8 cellular contexts compared by ENCODE assay signal in genomic region chr12:5083955-5084849, GRCh38. TPM values are rescaled to one million over a fixed set of nuclear protein-coding genes. Genes with fewer than 3 reads are reported as not detected.
DNase-seq lines count a peak whose midpoint lies in the region; ATAC-seq and TF ChIP-seq lines count a peak whose summit lies in the region.

No MANE protein-coding gene starts in this region.

- H3K79me1 ChIP-seq in neuronal stem cell (ENCODE audit: low read depth, low read length), result no peaks in the 10 kb centered on the region

- H3K27me3 Mint-ChIP-seq in stimulated activated memory B cell treated with anti-CD40 and anti-IgM and Interleukin-4, amounts not matched to agents 10 μg/mL and 1 μg/mL and 100 μg/mL, for 72 hours, result no peaks in the 10 kb centered on the region

- H3K79me2 ChIP-seq in KMS-11 (ENCODE audit: insufficient read depth, low read depth) (no peaks in the 10 kb centered on the region), fibroblast of lung (ENCODE audit: control insufficient read depth, insufficient read depth, low read length) (no peaks in the 10 kb centered on the region)

- H3K4me3 Mint-ChIP-seq in stimulated activated memory B cell treated with anti-CD40 and anti-IgM and Interleukin-4, amounts not matched to agents 10 μg/mL and 1 μg/mL and 100 μg/mL, for 72 hours, result no peak overlapping the region

- no peak overlapping the region for H2BK15ac ChIP-seq in neuronal stem cell (ENCODE audit: low read length)

- H3K4me1 ChIP-seq in KMS-11 (ENCODE audit: low read depth, poor library complexity, severe bottlenecking) (no peaks in the 10 kb centered on the region), fibroblast of lung (ENCODE audit: control insufficient read depth, extremely low read depth, insufficient read depth, low read length) (peaks cover 28% of the 10 kb centered on the region), neuronal stem cell (ENCODE audit: control insufficient read depth in 2 of 2, insufficient read depth in 1 of 2, low read depth in 1 of 2, low read length in 2 of 2) (peaks cover 0 to 4% of the 10 kb centered on the region in 2 donors)

- POLR2A ChIA-PET in RWPE1 (lab: Yijun Ruan, JAX; ENCODE audit: low non-redundant PET), result no interaction called here

- no CpG with 5 or more reads among the region's 11 CpGs for WGBS in neuronal stem cell (ENCODE audit: extremely low coverage in 2 of 2, insufficient read length in 2 of 2, insufficient replicate concordance in 1 of 2), 2 donors

- H3K36me3 ChIP-seq in KMS-11 (ENCODE audit: insufficient read depth) (no peaks in the 10 kb centered on the region), fibroblast of lung (ENCODE audit: control insufficient read depth, insufficient read depth, low read length) (no peaks in the 10 kb centered on the region), neuronal stem cell (replicated peaks in 1 of 2; ENCODE audit: control insufficient read depth in 2 of 2, insufficient read depth in 2 of 2, low read length in 2 of 2) (no peaks in the 10 kb centered on the region)

- H3K23ac ChIP-seq in neuronal stem cell (ENCODE audit: low read depth, low read length, poor library complexity), result no peak overlapping the region

- DNase-seq in SIG-M5 treated with dmso at 0.1 percent for 504 hours (lab: John Stamatoyannopoulos, UW; ENCODE audit: unreplicated experiment), result peak; percentile 32
- no peak for DNase-seq in SIG-M5 (lab: John Stamatoyannopoulos, UW)
- peak; percentile 56 for DNase-seq in RWPE1 (ENCODE audit: low spot score)
- DNase-seq in fibroblast of lung (ENCODE audit: low read depth in 2 of 2), result peak; percentile 75 to 83
- DNase-seq in neuronal stem cell (ENCODE audit: low spot score), result peak; percentile 73
- no peak for DNase-seq in activated gamma-delta T cell (lab: John Stamatoyannopoulos, UW)

- H3K9me3 ChIP-seq in fibroblast of lung (ENCODE audit: control insufficient read depth, insufficient read depth, low read depth, low read length) (no peaks in the 10 kb centered on the region), neuronal stem cell (replicated peaks in 1 of 2; ENCODE audit: control insufficient read depth in 2 of 2, insufficient read depth in 1 of 2, low read depth in 1 of 2, low read length in 2 of 2) (no peaks in the 10 kb centered on the region)

- H3K18ac ChIP-seq in neuronal stem cell (ENCODE audit: low read length), result no peak overlapping the region

- no peak overlapping the region for H2BK12ac ChIP-seq in neuronal stem cell (ENCODE audit: low read length)

- CTCF ChIA-PET in RWPE1 (lab: Yijun Ruan, JAX), result interaction anchor here (0.5 to 3.2 kb wide), 12 partner anchors 23 to 865 kb away, joined by 3 to 18 read pairs (median 4); no protein-coding TSS in a partner anchor

- H3K27ac ChIP-seq in KMS-11 (no peak overlapping the region), RWPE1 (no peak overlapping the region), fibroblast of lung (ENCODE audit: insufficient read depth, low read length) (no peak overlapping the region), neuronal stem cell (replicated peaks; ENCODE audit: low read length) (no peak overlapping the region)

- H4K20me1 ChIP-seq in KMS-11 (ENCODE audit: insufficient read depth) (no peaks in the 10 kb centered on the region), fibroblast of lung (ENCODE audit: control insufficient read depth, extremely low read depth, insufficient read depth, low read length) (no peaks in the 10 kb centered on the region)

- no peak overlapping the region for H3K4ac ChIP-seq in neuronal stem cell (ENCODE audit: low read length)

- H2AK5ac ChIP-seq in neuronal stem cell (ENCODE audit: low read depth, low read length), result no peak overlapping the region

- H3K4me1 Mint-ChIP-seq in stimulated activated memory B cell treated with anti-CD40 and anti-IgM and Interleukin-4, amounts not matched to agents 10 μg/mL and 1 μg/mL and 100 μg/mL, for 72 hours, result no peaks in the 10 kb centered on the region

- no peaks in the 10 kb centered on the region for H3K27me3 ChIP-seq in KMS-11 (ENCODE audit: insufficient read depth, low read depth)
- no peaks in the 10 kb centered on the region for H3K27me3 ChIP-seq in fibroblast of lung (ENCODE audit: control insufficient read depth, insufficient read depth, low read length)
- no peaks in the 10 kb centered on the region for H3K27me3 ChIP-seq in neuronal stem cell (ENCODE audit: control insufficient read depth in 3 of 3, insufficient read depth in 3 of 3, low read depth in 1 of 3, low read length in 3 of 3)

- no peaks in the 10 kb centered on the region for H3K36me3 Mint-ChIP-seq in stimulated activated memory B cell treated with anti-CD40 and anti-IgM and Interleukin-4, amounts not matched to agents 10 μg/mL and 1 μg/mL and 100 μg/mL, for 72 hours

- H2AFZ ChIP-seq in KMS-11 (ENCODE audit: low read depth), result no peak overlapping the region
- H2AFZ ChIP-seq in fibroblast of lung (ENCODE audit: low read length), result no peak overlapping the region
- no peak overlapping the region for H2AFZ ChIP-seq in neuronal stem cell (ENCODE audit: low read length)

- no peak for ATAC-seq in stimulated activated memory B cell treated with anti-CD40 and anti-IgM and Interleukin-4, amounts not matched to agents 10 μg/mL and 1 μg/mL and 100 μg/mL, for 72 hours

- no peaks in the 10 kb centered on the region for H3K9me3 Mint-ChIP-seq in stimulated activated memory B cell treated with anti-CD40 and anti-IgM and Interleukin-4, amounts not matched to agents 10 μg/mL and 1 μg/mL and 100 μg/mL, for 72 hours

- H3K27ac Mint-ChIP-seq in stimulated activated memory B cell treated with anti-CD40 and anti-IgM and Interleukin-4, amounts not matched to agents 10 μg/mL and 1 μg/mL and 100 μg/mL, for 72 hours, result no peak overlapping the region

- no peak overlapping the region for H2BK5ac ChIP-seq in neuronal stem cell (ENCODE audit: low read length)

- H3K9ac ChIP-seq in KMS-11, result no peak overlapping the region
- H3K9ac ChIP-seq in fibroblast of lung (ENCODE audit: insufficient read depth, low read length), result no peak overlapping the region
- no peak overlapping the region for H3K9ac ChIP-seq in neuronal stem cell (ENCODE audit: low read depth, low read length, poor library complexity)

- no peak overlapping the region for H2BK120ac ChIP-seq in neuronal stem cell (ENCODE audit: low read depth, low read length)

- no peak overlapping the region for H3K4me3 ChIP-seq in KMS-11 (IDR thresholded peaks at IDR 0.05; ENCODE audit: insufficient read depth, low read depth, low read length)
- no peak overlapping the region for H3K4me3 ChIP-seq in fibroblast of lung (replicated peaks in 1 of 4; ENCODE audit: control extremely low read depth in 1 of 4, insufficient read depth in 1 of 4, low read depth in 3 of 4, low read length in 4 of 4)
- H3K4me3 ChIP-seq in neuronal stem cell (ENCODE audit: low read length in 2 of 2), result no peak overlapping the region

- no peak overlapping the region for H4K8ac ChIP-seq in neuronal stem cell (ENCODE audit: low read depth, low read length)

- H3K4me2 ChIP-seq in KMS-11, result no peak overlapping the region
- H3K4me2 ChIP-seq in fibroblast of lung (ENCODE audit: extremely low read depth, insufficient read depth, low read length), result no peak overlapping the region
- no peak overlapping the region for H3K4me2 ChIP-seq in neuronal stem cell (ENCODE audit: insufficient read depth, low read length, poor library complexity, severe bottlenecking)

- H4K91ac ChIP-seq in neuronal stem cell (ENCODE audit: low read depth, low read length, poor library complexity), result no peak overlapping the region

- H3K14ac ChIP-seq in neuronal stem cell (ENCODE audit: low read length), result no peak overlapping the region

- TF ChIP-seq CTCF in KMS-11 (conservative IDR thresholded peaks at IDR 0.05; ENCODE audit: low read depth, low read length), result peak; percentile 78
- peak; percentile 51 for TF ChIP-seq CTCF in RWPE1 (conservative IDR thresholded peaks at IDR 0.05; ENCODE audit: low read depth)
- peak; percentile 72 for TF ChIP-seq CTCF in fibroblast of lung (conservative IDR thresholded peaks at IDR 0.05 in 1 of 2, IDR thresholded peaks at IDR 0.05 in 1 of 2; ENCODE audit: low read depth in 1 of 2, low read length in 2 of 2)

RNA-seq across cellular contexts. Expression of gene KCNA5, which starts 40.5 kb away (rescaled TPM):
- total RNA-seq in fibroblast of lung, result not detected in 2 replicates
- not detected in 2 replicates for polyA plus RNA-seq in fibroblast of lung
- polyA plus RNA-seq in fibroblast of lung (2012), result not detected in 2 replicates
- polyA minus RNA-seq in fibroblast of lung (ENCODE audit: low replicate concordance), result not detected in 2 replicates
- 0.21 TPM for polyA plus RNA-seq in neuronal stem cell (2013, experiment 1 of 2)
- polyA plus RNA-seq in neuronal stem cell (2013, experiment 2 of 2), result 0.28 TPM

Comparison
In these comparisons a context has a peak if more than half of its experiments do, and no peak if none do; other contexts are left out.
1. DNase-seq: peak in SIG-M5 treated with dmso at 0.1 percent for 504 hours (single experiment), RWPE1 (single experiment), fibroblast of lung (2 of 2) and neuronal stem cell (single experiment); none in SIG-M5 (single experiment) and activated gamma-delta T cell (single experiment).
2. Peak in every context shown above with its lines, with median percentiles within 50 percentile points of each other: CTCF ChIP-seq.